19 cellular contexts compared by ENCODE assay signal in the genomic region with DNA sequence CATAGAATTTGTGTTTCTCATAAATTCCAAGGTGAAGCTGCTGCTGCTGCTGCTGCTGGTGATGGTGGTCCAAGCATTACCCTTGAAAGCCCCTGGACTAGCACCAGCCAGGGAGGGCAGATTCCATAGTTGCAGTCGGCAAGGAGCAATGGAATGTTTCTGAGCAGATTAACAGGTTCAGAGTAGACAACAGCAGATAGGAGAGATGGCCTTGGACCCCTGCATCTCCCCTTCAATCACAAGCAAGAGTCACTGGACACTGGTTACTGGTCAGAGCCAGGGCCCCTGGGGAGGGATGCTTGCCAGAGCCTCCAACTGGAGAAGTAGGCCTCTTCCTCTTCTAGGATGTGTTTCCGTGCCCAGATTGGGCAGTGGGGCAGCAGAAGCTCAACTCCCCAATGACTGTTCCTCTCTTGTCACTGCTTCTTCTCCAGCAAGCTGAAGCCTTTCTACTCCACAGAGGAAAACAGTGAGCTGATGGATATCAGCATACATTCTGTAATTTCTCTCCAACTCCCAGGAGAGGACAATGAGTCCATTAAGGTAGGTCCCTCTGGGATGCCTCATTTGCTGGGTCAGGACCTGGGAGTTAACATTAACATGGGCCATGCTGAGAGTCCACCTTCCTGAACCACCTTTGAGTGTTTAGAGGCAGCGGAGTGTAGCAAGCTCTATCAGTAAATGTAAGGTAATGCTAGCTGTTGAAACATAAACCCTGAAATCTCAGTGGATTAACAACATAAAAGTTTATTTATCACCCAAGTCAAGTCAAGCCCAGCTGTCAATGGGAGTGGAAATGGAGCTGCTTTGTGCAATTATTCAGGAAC. TPM values are rescaled to one million over a fixed set of nuclear protein-coding genes. Genes with fewer than 3 reads are reported as not detected.
DNase-seq lines count a peak whose midpoint lies in the region; ATAC-seq and TF ChIP-seq lines count a peak whose summit lies in the region.
"Had no signal": no experiment of that assay in that cellular context is flagged by ENCODE, and none has a peak within 500 bp of the region (broad histone marks: within the 10 kb centered on the region; RNA-seq: fewer than 3 reads in every experiment).

No MANE protein-coding gene starts in this region.

- no peaks in the 10 kb centered on the region for H3K27me3 ChIP-seq in WERI-Rb-1 (ENCODE audit: insufficient read depth, low read depth, severe bottlenecking)
- H3K27me3 ChIP-seq in stomach: peaks cover 0 to 10% (median 9%) of the 10 kb centered on the region in 3 donors
- H3K27me3 ChIP-seq in GM23338 (ENCODE audit: insufficient read depth): no peaks in the 10 kb centered on the region

- H3K27ac Mint-ChIP-seq in activated CD4-positive, alpha-beta T cell treated with anti-CD3 and anti-CD28 coated beads for 36 hours: no peak overlapping the region
- no peak overlapping the region for H3K27ac Mint-ChIP-seq in T-helper 2 cell treated with Interferon-gamma antibody and Interleukin-4, amounts not matched to agents 5 μg/mL and 100 μg/mL, for 36 hours
- no peak overlapping the region for H3K27ac Mint-ChIP-seq in GM23338
- no peak overlapping the region for H3K27ac Mint-ChIP-seq in activated T-cell treated with anti-CD3 and anti-CD28 coated beads, Interleukin-2, amount 50 U/mL, for 24 hours
- H3K27ac Mint-ChIP-seq: IgD-negative memory B cell had no signal

- H3K4me1 Mint-ChIP-seq in activated CD4-positive, alpha-beta T cell treated with anti-CD3 and anti-CD28 coated beads for 36 hours: no peaks in the 10 kb centered on the region
- no peaks in the 10 kb centered on the region for H3K4me1 Mint-ChIP-seq in T-helper 2 cell treated with Interferon-gamma antibody and Interleukin-4, amounts not matched to agents 5 μg/mL and 100 μg/mL, for 36 hours (ENCODE audit: low read depth)
- H3K4me1 Mint-ChIP-seq in GM23338: no peaks in the 10 kb centered on the region
- no peaks in the 10 kb centered on the region for H3K4me1 Mint-ChIP-seq in activated T-cell treated with anti-CD3 and anti-CD28 coated beads, Interleukin-2, amount 50 U/mL, for 24 hours (ENCODE audit: low read depth)
- H3K4me1 Mint-ChIP-seq: IgD-negative memory B cell had no signal

- H3K9me2 ChIP-seq in GM23338 (ENCODE audit: insufficient read depth): peaks cover 6% of the 10 kb centered on the region

- CTCF ChIA-PET in activated CD4-positive, alpha-beta T cell treated with anti-CD3 and anti-CD28 coated beads for 36 hours (lab: Charles Lee): interaction anchor here (0.7 kb wide), 1 partner anchor 919 kb away, joined by 4 read pairs; no protein-coding TSS in a partner anchor

- no peak for TF ChIP-seq POLR2A in stomach (IDR thresholded peaks at IDR 0.05)

- no peaks in the 10 kb centered on the region for H3K79me2 ChIP-seq in GM23338 (replicated peaks; ENCODE audit: insufficient read depth)

- no peak overlapping the region for H3K4me2 ChIP-seq in GM23338

- H3K36me3 ChIP-seq in WERI-Rb-1 (no peaks in the 10 kb centered on the region), stomach (no peaks in the 10 kb centered on the region), GM23338 (ENCODE audit: insufficient read depth) (no peaks in the 10 kb centered on the region)

- H3K4me3 ChIP-seq in WERI-Rb-1 (ENCODE audit: low read depth, low read length) (no peak overlapping the region), stomach (no peak overlapping the region), GM23338 (no peak overlapping the region)

- H4K20me1 ChIP-seq in GM23338 (replicated peaks; ENCODE audit: insufficient read depth): no peaks in the 10 kb centered on the region

- ATAC-seq in activated CD4-positive, alpha-beta T cell treated with anti-CD3 and anti-CD28 coated beads for 36 hours: no peak
- no peak for ATAC-seq in GM23338

- H3K4me1 ChIP-seq in stomach (no peaks in the 10 kb centered on the region), GM23338 (ENCODE audit: insufficient read depth) (no peaks in the 10 kb centered on the region)

- H3K9me3 Mint-ChIP-seq in activated CD4-positive, alpha-beta T cell treated with anti-CD3 and anti-CD28 coated beads for 36 hours (ENCODE audit: low read depth): no peaks in the 10 kb centered on the region
- no peaks in the 10 kb centered on the region for H3K9me3 Mint-ChIP-seq in T-helper 2 cell treated with Interferon-gamma antibody and Interleukin-4, amounts not matched to agents 5 μg/mL and 100 μg/mL, for 36 hours
- H3K9me3 Mint-ChIP-seq in GM23338: peaks cover 5% of the 10 kb centered on the region; the same call in 2 of the 3 replicates
- H3K9me3 Mint-ChIP-seq in activated T-cell treated with anti-CD3 and anti-CD28 coated beads, Interleukin-2, amount 50 U/mL, for 24 hours: no peaks in the 10 kb centered on the region

- H3K27me3 Mint-ChIP-seq in activated CD4-positive, alpha-beta T cell treated with anti-CD3 and anti-CD28 coated beads for 36 hours: peaks cover 9% of the 10 kb centered on the region
- H3K27me3 Mint-ChIP-seq in T-helper 2 cell treated with Interferon-gamma antibody and Interleukin-4, amounts not matched to agents 5 μg/mL and 100 μg/mL, for 36 hours (ENCODE audit: low read depth): peaks cover 10% of the 10 kb centered on the region
- peaks cover 9% of the 10 kb centered on the region for H3K27me3 Mint-ChIP-seq in GM23338 (ENCODE audit: insufficient read depth, low read depth, poor library complexity)
- peaks cover 21% of the 10 kb centered on the region for H3K27me3 Mint-ChIP-seq in activated T-cell treated with anti-CD3 and anti-CD28 coated beads, Interleukin-2, amount 50 U/mL, for 24 hours

- TF ChIP-seq EP300 in stomach (IDR thresholded peaks at IDR 0.05): no peak

- H3F3A ChIP-seq in GM23338 (replicated peaks; ENCODE audit: low read depth): no peaks in the 10 kb centered on the region

- H3K9me3 ChIP-seq in WERI-Rb-1 (ENCODE audit: severe bottlenecking): no peaks in the 10 kb centered on the region
- no peaks in the 10 kb centered on the region for H3K9me3 ChIP-seq in stomach

- intact Hi-C loops in activated CD4-positive, alpha-beta T cell treated with anti-CD3 and anti-CD28 coated beads for 36 hours (cut with DNase I, micrococcal nuclease): no loop called here
- intact Hi-C loops in stomach (cut with DNase I; ENCODE audit: low total_unique reads): no loop called here

- peak; percentile 1 for DNase-seq in activated CD4-positive, alpha-beta T cell treated with anti-CD3 and anti-CD28 coated beads for 36 hours
- DNase-seq in activated CD4-positive, alpha-beta T cell treated with anti-CD3 and anti-CD28 coated beads, Interleukin-2, amount 50 U/mL, for 48 hours: no peak
- DNase-seq in WERI-Rb-1 (peak; percentile 2), mesenteric fat pad (ENCODE audit: low spot score) (peak; percentile 28), stomach (peak; percentile 17), GM23338 (ENCODE audit: low spot score) (no peak)
- no peak for DNase-seq in T-helper 2 cell treated with Interferon-gamma antibody and Interleukin-4, amounts not matched to agents 5 μg/mL and 100 μg/mL, for 36 hours (ENCODE audit: low spot score)
- DNase-seq in activated T-cell treated with anti-CD3 and anti-CD28 coated beads, Interleukin-2, amount 50 U/mL, for 24 hours: no peak
- DNase-seq: COR-L47, DMS153, EL, NCI-H1436 treated with DMSO at 0.1 percent for 48 hours, NCI-H2081, NCI-H2227 treated with DMSO at 0.1 percent for 48 hours, OCI-M1 had no signal

- no peak overlapping the region for H3K27ac ChIP-seq in WERI-Rb-1
- no peak overlapping the region for H3K27ac ChIP-seq in stomach
- H3K27ac ChIP-seq in GM23338 (ENCODE audit: low read depth): no peak overlapping the region
- H3K27ac ChIP-seq: C4-2B, RWPE1 had no signal

- TF ChIP-seq CTCF in WERI-Rb-1 (IDR thresholded peaks at IDR 0.05; ENCODE audit: low read depth, low read length) (no peak), stomach (IDR thresholded peaks at IDR 0.05) (no peak), GM23338 (conservative IDR thresholded peaks at IDR 0.05; ENCODE audit: low read depth in 2 of 2) (no peak)

- POLR2A ChIA-PET in activated CD4-positive, alpha-beta T cell treated with anti-CD3 and anti-CD28 coated beads for 36 hours (lab: Charles Lee): interaction anchor here (0.5 kb wide), 1 partner anchor 785 kb away, joined by 3 read pairs; no protein-coding TSS in a partner anchor

- no peaks in the 10 kb centered on the region for H3K36me3 Mint-ChIP-seq in activated CD4-positive, alpha-beta T cell treated with anti-CD3 and anti-CD28 coated beads for 36 hours (ENCODE audit: low read depth)
- no peaks in the 10 kb centered on the region for H3K36me3 Mint-ChIP-seq in T-helper 2 cell treated with Interferon-gamma antibody and Interleukin-4, amounts not matched to agents 5 μg/mL and 100 μg/mL, for 36 hours (ENCODE audit: low read depth)
- H3K36me3 Mint-ChIP-seq in GM23338 (ENCODE audit: low read depth): no peaks in the 10 kb centered on the region
- no peaks in the 10 kb centered on the region for H3K36me3 Mint-ChIP-seq in activated T-cell treated with anti-CD3 and anti-CD28 coated beads, Interleukin-2, amount 50 U/mL, for 24 hours (ENCODE audit: low read depth)

- WGBS in stomach, 5 donors: 75 to 82% (median 79%) methylated on average over 3 of the region's 3 CpGs

- no peak overlapping the region for H2AFZ ChIP-seq in GM23338

- H3K4me3 Mint-ChIP-seq in activated CD4-positive, alpha-beta T cell treated with anti-CD3 and anti-CD28 coated beads for 36 hours: no peak overlapping the region
- no peak overlapping the region for H3K4me3 Mint-ChIP-seq in T-helper 2 cell treated with Interferon-gamma antibody and Interleukin-4, amounts not matched to agents 5 μg/mL and 100 μg/mL, for 36 hours
- no peak overlapping the region for H3K4me3 Mint-ChIP-seq in GM23338
- no peak overlapping the region for H3K4me3 Mint-ChIP-seq in activated T-cell treated with anti-CD3 and anti-CD28 coated beads, Interleukin-2, amount 50 U/mL, for 24 hours

RNA-seq across cellular contexts. Expression of gene MROH2A, which starts 35.3 kb away (rescaled TPM):
- total RNA-seq in activated CD4-positive, alpha-beta T cell treated with anti-CD3 and anti-CD28 coated beads for 36 hours: not detected
- total RNA-seq in mesenteric fat pad (not detected), stomach (1 to 10 TPM in 1 of 5 donors, not detected in 4; 4.0 TPM)
- polyA plus RNA-seq in stomach (1 to 10 TPM in 2 of 3 donors, not detected in 1; 1.1 to 1.4 TPM), GM23338 (2016; fragmentation: Nextera tagmentation; extraction: Ambion mirVana) (not detected in 2 replicates)
- total RNA-seq in GM23338 (2014; rRNA removed; shearing (Covaris generic)): not detected in 2 replicates
- total RNA-seq: LHCN-M2 had no signal
- polyA plus RNA-seq: IgD-negative memory B cell had no signal

RNA-seq across cellular contexts. Expression of gene HJURP, which starts 40.9 kb away (rescaled TPM):
- 100 to 1,000 TPM in 1 of 2 experiments, 10 to 100 TPM in 1; 94.6 to 111 TPM for total RNA-seq in activated CD4-positive, alpha-beta T cell treated with anti-CD3 and anti-CD28 coated beads for 36 hours
- total RNA-seq in mesenteric fat pad (0.55 TPM), stomach (10 to 100 TPM in 1 of 5 donors, 1 to 10 TPM in 4; 2.0 to 28.3 (median 3.3) TPM)
- polyA plus RNA-seq in stomach (1 to 10 TPM; 1.2 to 6.6 (median 2.7) TPM), GM23338 (2016; fragmentation: Nextera tagmentation; extraction: Ambion mirVana) (42.9 and 49.4 TPM in 2 replicates)
- 49.2 and 54.8 TPM in 2 replicates for total RNA-seq in GM23338 (2014; rRNA removed; shearing (Covaris generic))
- polyA plus RNA-seq: IgD-negative memory B cell had no signal

RNA-seq across cellular contexts. Expression of gene UGT1A1, which starts 53.4 kb away (rescaled TPM):
- not detected for total RNA-seq in activated CD4-positive, alpha-beta T cell treated with anti-CD3 and anti-CD28 coated beads for 36 hours
- 0.32 TPM for total RNA-seq in mesenteric fat pad
- total RNA-seq in stomach: 10 to 100 TPM in 1 of 5 donors, 1 to 10 TPM in 1, under 1 TPM in 2, not detected in 1; 0.73 to 73.0 (median 3.3) TPM
- polyA plus RNA-seq in stomach: under 1 TPM in 1 of 3 donors, not detected in 2; 0.43 TPM
- total RNA-seq in GM23338 (2014; rRNA removed; shearing (Covaris generic)): not detected in 2 replicates
- polyA plus RNA-seq in GM23338 (2016; fragmentation: Nextera tagmentation; extraction: Ambion mirVana): not detected in 2 replicates
- total RNA-seq: LHCN-M2 had no signal
- polyA plus RNA-seq: IgD-negative memory B cell had no signal

Comparison
In these comparisons a context has a peak if more than half of its experiments do, and no peak if none do; other contexts are left out.
1. DNase-seq: peak in activated CD4-positive, alpha-beta T cell treated with anti-CD3 and anti-CD28 coated beads for 36 hours (single experiment), WERI-Rb-1 (single experiment), mesenteric fat pad (single experiment) and stomach (single experiment); none in activated CD4-positive, alpha-beta T cell treated with anti-CD3 and anti-CD28 coated beads, Interleukin-2, amount 50 U/mL, for 48 hours (0 of 2), T-helper 2 cell treated with Interferon-gamma antibody and Interleukin-4, amounts not matched to agents 5 μg/mL and 100 μg/mL, for 36 hours (single experiment), GM23338 (single experiment) and activated T-cell treated with anti-CD3 and anti-CD28 coated beads, Interleukin-2, amount 50 U/mL, for 24 hours (single experiment).